In genomic region chr3:100008081-100008698, GRCh38 we compare ENCODE assay signal across 28 cellular contexts.
A peak's percentile ranks its signal among the peaks of the same experiment; 100 is the strongest.
DNase-seq lines count a peak whose midpoint lies in the region; ATAC-seq, FAIRE-seq and TF ChIP-seq lines count a peak whose summit lies in the region.
"Had no signal": no experiment of that assay in that cellular context is flagged by ENCODE, and none has a peak within 500 bp of the region (broad histone marks: within the 10 kb centered on the region; RNA-seq: fewer than 3 reads in every experiment).

No MANE protein-coding gene starts in this region.

- ATAC-seq in heart right ventricle (peak in 6 of 8 donors; percentile 36 to 58 (median 51)), left cardiac atrium (no peak), thoracic aorta (ENCODE audit: insufficient number of reproducible peaks, low FRiP score, low read depth) (no peak)
- ATAC-seq in naive thymus-derived CD8-positive, alpha-beta T cell: no peak
- ATAC-seq: activated naive CD8-positive, alpha-beta T cell treated with anti-CD3 and anti-CD28 coated beads, Interleukin-2, amount 50 U/mL, for 24 hours; sciatic nerve; stimulated activated naive B cell treated with anti-CD40 and anti-IgM and Interleukin-4, amounts not matched to agents 10 μg/mL and 1 μg/mL and 100 μg/mL, for 72 hours had no signal

- POLR2A ChIA-PET in naive thymus-derived CD8-positive, alpha-beta T cell (lab: Charles Lee): no interaction called here

- H3K9ac ChIP-seq in smooth muscle cell (ENCODE audit: low read depth): no peak overlapping the region
- H3K9ac ChIP-seq: GM23248 had no signal

- H3K79me2 ChIP-seq in smooth muscle cell (ENCODE audit: low read depth): no peaks in the 10 kb centered on the region

- H4K20me1 ChIP-seq in smooth muscle cell (ENCODE audit: low read depth): no peaks in the 10 kb centered on the region

- H3K9me3 Mint-ChIP-seq in naive thymus-derived CD8-positive, alpha-beta T cell: no peaks in the 10 kb centered on the region
- H3K9me3 Mint-ChIP-seq: activated CD4-positive, alpha-beta T cell treated with anti-CD3 and anti-CD28 coated beads, Interleukin-2, amount 10 ng/mL, durations not matched to agents 7 days and 5 days; activated naive CD8-positive, alpha-beta T cell treated with anti-CD3 and anti-CD28 coated beads, Interleukin-2, amount 50 U/mL, for 24 hours; activated T-cell treated with anti-CD3 and anti-CD28 coated beads, Interleukin-2, amount 50 U/mL, for 24 hours; CD14-positive monocyte; central memory CD8-positive, alpha-beta T cell; HFFc6; stimulated activated naive B cell treated with anti-CD40 and anti-IgM and Interleukin-4, amounts not matched to agents 10 μg/mL and 1 μg/mL and 100 μg/mL, for 72 hours; T-helper 2 cell treated with Interferon-gamma antibody and Interleukin-4, amounts not matched to agents 5 μg/mL and 100 μg/mL, for 36 hours had no signal

- no peak overlapping the region for H3K27ac Mint-ChIP-seq in naive thymus-derived CD8-positive, alpha-beta T cell
- H3K27ac Mint-ChIP-seq: activated CD4-positive, alpha-beta T cell treated with anti-CD3 and anti-CD28 coated beads, Interleukin-2, amount 10 ng/mL, durations not matched to agents 7 days and 5 days; activated naive CD8-positive, alpha-beta T cell treated with anti-CD3 and anti-CD28 coated beads, Interleukin-2, amount 50 U/mL, for 24 hours; activated T-cell treated with anti-CD3 and anti-CD28 coated beads, Interleukin-2, amount 50 U/mL, for 24 hours; CD14-positive monocyte; HFFc6; stimulated activated naive B cell treated with anti-CD40 and anti-IgM and Interleukin-4, amounts not matched to agents 10 μg/mL and 1 μg/mL and 100 μg/mL, for 72 hours; T-helper 2 cell treated with Interferon-gamma antibody and Interleukin-4, amounts not matched to agents 5 μg/mL and 100 μg/mL, for 36 hours had no signal

- H3K36me3 Mint-ChIP-seq in naive thymus-derived CD8-positive, alpha-beta T cell: peaks cover 0 to 18% (median 18%) of the 10 kb centered on the region in 3 donors
- H3K36me3 Mint-ChIP-seq: CD14-positive monocyte had no signal

- no peak overlapping the region for H2AFZ ChIP-seq in smooth muscle cell (ENCODE audit: low read depth)
- H2AFZ ChIP-seq: GM23248 had no signal

- H3K27me3 Mint-ChIP-seq in naive thymus-derived CD8-positive, alpha-beta T cell: no peaks in the 10 kb centered on the region
- H3K27me3 Mint-ChIP-seq: activated CD4-positive, alpha-beta T cell treated with anti-CD3 and anti-CD28 coated beads, Interleukin-2, amount 10 ng/mL, durations not matched to agents 7 days and 5 days; activated naive CD8-positive, alpha-beta T cell treated with anti-CD3 and anti-CD28 coated beads, Interleukin-2, amount 50 U/mL, for 24 hours; activated T-cell treated with anti-CD3 and anti-CD28 coated beads, Interleukin-2, amount 50 U/mL, for 24 hours; central memory CD8-positive, alpha-beta T cell; stimulated activated naive B cell treated with anti-CD40 and anti-IgM and Interleukin-4, amounts not matched to agents 10 μg/mL and 1 μg/mL and 100 μg/mL, for 72 hours had no signal

- DNase-seq in DMS 273 (lab: John Stamatoyannopoulos, UW; ENCODE audit: unreplicated experiment) (peak; percentile 48), DMS 273 treated with DMSO at 0.1 percent for 48 hours (lab: John Stamatoyannopoulos, UW) (no peak), heart right ventricle (no peak), left cardiac atrium (no peak), thoracic aorta (ENCODE audit: low spot score) (no peak), smooth muscle cell (lab: John Stamatoyannopoulos, UW; ENCODE audit: unreplicated experiment) (no peak)
- DNase-seq in naive thymus-derived CD8-positive, alpha-beta T cell: no peak
- DNase-seq: activated CD4-positive, alpha-beta T cell treated with anti-CD3 and anti-CD28 coated beads, Interleukin-2, amount 10 ng/mL, durations not matched to agents 7 days and 5 days; activated naive CD8-positive, alpha-beta T cell treated with anti-CD3 and anti-CD28 coated beads, Interleukin-2, amount 50 U/mL, for 24 hours; activated T-cell treated with anti-CD3 and anti-CD28 coated beads, Interleukin-2, amount 50 U/mL, for 24 hours; glutamatergic neuron; GM23248; HFFc6; kidney; MV-4-11; NCI-H1694; NCI-H524 treated with DMSO at 0.1 percent for 48 hours; stimulated activated CD4-positive, alpha-beta T cell treated with anti-CD3 and anti-CD28 coated beads, Interleukin-4, amount 100 ng/mL, for 4 hours; stimulated activated naive B cell treated with anti-CD40 and anti-IgM and Interleukin-4, amounts not matched to agents 10 μg/mL and 1 μg/mL and 100 μg/mL, for 72 hours had no signal

- TF ChIP-seq CTCF in heart right ventricle (IDR thresholded peaks at IDR 0.05) (no peak), thoracic aorta (IDR thresholded peaks at IDR 0.05) (no peak), smooth muscle cell (IDR thresholded peaks at IDR 0.05; ENCODE audit: borderline replicate concordance, insufficient read depth, poor library complexity, severe bottlenecking) (no peak)

- no peaks in the 10 kb centered on the region for H3K27me3 ChIP-seq in heart right ventricle
- no peaks in the 10 kb centered on the region for H3K27me3 ChIP-seq in thoracic aorta (replicated peaks; ENCODE audit: insufficient read depth)
- no peaks in the 10 kb centered on the region for H3K27me3 ChIP-seq in smooth muscle cell (ENCODE audit: low read depth)
- H3K27me3 ChIP-seq: suprapubic skin had no signal

- H3K4me3 Mint-ChIP-seq in naive thymus-derived CD8-positive, alpha-beta T cell: no peak overlapping the region
- H3K4me3 Mint-ChIP-seq: activated CD4-positive, alpha-beta T cell treated with anti-CD3 and anti-CD28 coated beads, Interleukin-2, amount 10 ng/mL, durations not matched to agents 7 days and 5 days; activated naive CD8-positive, alpha-beta T cell treated with anti-CD3 and anti-CD28 coated beads, Interleukin-2, amount 50 U/mL, for 24 hours; activated T-cell treated with anti-CD3 and anti-CD28 coated beads, Interleukin-2, amount 50 U/mL, for 24 hours; CD14-positive monocyte; central memory CD8-positive, alpha-beta T cell; HFFc6; stimulated activated naive B cell treated with anti-CD40 and anti-IgM and Interleukin-4, amounts not matched to agents 10 μg/mL and 1 μg/mL and 100 μg/mL, for 72 hours; T-helper 2 cell treated with Interferon-gamma antibody and Interleukin-4, amounts not matched to agents 5 μg/mL and 100 μg/mL, for 36 hours had no signal

- H3K36me3 ChIP-seq in heart right ventricle (no peaks in the 10 kb centered on the region), thoracic aorta (no peaks in the 10 kb centered on the region), smooth muscle cell (ENCODE audit: low read depth) (no peaks in the 10 kb centered on the region)
- H3K36me3 ChIP-seq: suprapubic skin had no signal

- H3K27ac ChIP-seq in heart right ventricle (peak overlapping the region in 9 of 10 donors; percentile 9 to 83 (median 60)), thoracic aorta (peak overlapping the region; percentile 22 to 72), smooth muscle cell (ENCODE audit: low read depth) (no peak overlapping the region)
- H3K27ac ChIP-seq: 22Rv1, GM23248, suprapubic skin had no signal

- peak; percentile 30 for FAIRE-seq in islet of Langerhans (lab: Jason Lieb, UNC)
- FAIRE-seq: GM12892, kidney had no signal

- H3K9me3 ChIP-seq in heart right ventricle: no peaks in the 10 kb centered on the region
- no peaks in the 10 kb centered on the region for H3K9me3 ChIP-seq in thoracic aorta
- H3K9me3 ChIP-seq in smooth muscle cell (replicated peaks; ENCODE audit: low read depth): no peaks in the 10 kb centered on the region
- H3K9me3 ChIP-seq: suprapubic skin had no signal

- H3F3A ChIP-seq in smooth muscle cell (ENCODE audit: low read depth): no peaks in the 10 kb centered on the region

- H3K4me1 ChIP-seq in heart right ventricle: peaks cover 13 to 75% (median 62%) of the 10 kb centered on the region in 9 donors
- H3K4me1 ChIP-seq in thoracic aorta (ENCODE audit: control insufficient read depth in 1 of 2, low read depth in 2 of 2): peaks cover 15 to 55% of the 10 kb centered on the region in 2 donors
- H3K4me1 ChIP-seq in smooth muscle cell (ENCODE audit: low read depth): peaks cover 16% of the 10 kb centered on the region

- H3K4me1 Mint-ChIP-seq in naive thymus-derived CD8-positive, alpha-beta T cell: peaks cover 2 to 18% (median 4%) of the 10 kb centered on the region in 4 donors
- H3K4me1 Mint-ChIP-seq: CD14-positive monocyte had no signal

- H3K4me2 ChIP-seq in smooth muscle cell: no peak overlapping the region

- intact Hi-C loops in heart right ventricle (cut with DNase I): loop anchor here in 5 of 10 donors (5.0 to 10.0 kb wide), 6 partner anchors 34 to 166 kb away; no protein-coding TSS in a partner anchor
- intact Hi-C loops in left cardiac atrium (cut with DNase I): no loop called here

- H3K4me3 ChIP-seq in heart right ventricle (no peak overlapping the region), thoracic aorta (no peak overlapping the region), smooth muscle cell (no peak overlapping the region)
- H3K4me3 ChIP-seq: GM23248, lung, suprapubic skin had no signal

Comparison
In these comparisons a context has a peak if more than half of its experiments do, and no peak if none do; other contexts are left out.
1. ATAC-seq: peak in heart right ventricle (6 of 8); none in left cardiac atrium (0 of 2), thoracic aorta (single experiment) and naive thymus-derived CD8-positive, alpha-beta T cell (0 of 2).